15 cellular contexts compared by ENCODE assay signal in genomic region chr11:66967670-66968425, GRCh38. TPM values are rescaled to one million over a fixed set of nuclear protein-coding genes. Genes with fewer than 3 reads are reported as not detected.
A peak's percentile ranks its signal among the peaks of the same experiment; 100 is the strongest.
DNase-seq lines count a peak whose midpoint lies in the region; ATAC-seq and TF ChIP-seq lines count a peak whose summit lies in the region.
"Had no signal": no experiment of that assay in that cellular context is flagged by ENCODE, and none has a peak within 500 bp of the region (broad histone marks: within the 10 kb centered on the region; RNA-seq: fewer than 3 reads in every experiment).

No MANE protein-coding gene starts in this region.

- H3K27ac ChIP-seq in foreskin keratinocyte (peak overlapping the region; percentile 80), upper lobe of right lung (no peak overlapping the region), SJCRH30 (no peak overlapping the region)
- H3K27ac ChIP-seq: testis had no signal

- CTCF ChIA-PET in activated CD8-positive, alpha-beta memory T cell treated with anti-CD3 and anti-CD28 coated beads, Interleukin-2, amount 10 ng/mL, durations not matched to agents 7 days and 5 days (lab: Charles Lee) = no interaction called here

- H3K27me3 ChIP-seq in foreskin keratinocyte (no peaks in the 10 kb centered on the region), upper lobe of right lung (no peaks in the 10 kb centered on the region), SJCRH30 (no peaks in the 10 kb centered on the region)
- H3K27me3 ChIP-seq: testis had no signal

- H3K36me3 ChIP-seq in upper lobe of right lung = no peaks in the 10 kb centered on the region
- H3K36me3 ChIP-seq in SJCRH30 = no peaks in the 10 kb centered on the region

- no peak for DNase-seq in activated CD8-positive, alpha-beta memory T cell treated with anti-CD3 and anti-CD28 coated beads, Interleukin-2, amount 10 ng/mL, durations not matched to agents 7 days and 5 days
- no peak for DNase-seq in activated CD8-positive, alpha-beta memory T cell treated with anti-CD3 and anti-CD28 coated beads for 24 hours
- DNase-seq in activated T-helper 2 cell treated with anti-CD3 and anti-CD28 coated beads, Interferon-gamma antibody, Interleukin-2, Interleukin-4, amounts not matched to agents 10 μg/mL and 5 μg/mL and 100 μg/mL, durations not matched to agents 14 hours and 24 hours and 36 hours (ENCODE audit: low spot score) = no peak
- DNase-seq in foreskin keratinocyte = peak; percentile 89 to 94
- no peak for DNase-seq in upper lobe of right lung
- no peak for DNase-seq in SJCRH30
- DNase-seq in retina = no peak
- no peak for DNase-seq in NCI-H526 (lab: John Stamatoyannopoulos, UW)
- DNase-seq: 8988T; activated B cell treated with CpG ODN at 0.5 μM for 24 hours; natural killer cell; NK-92 treated with Interleukin-12 subunit alpha and Interleukin-12 subunit beta, amount 100 ng/mL, for 24 hours; stimulated activated CD4-positive, alpha-beta T cell treated with anti-CD3 and anti-CD28 coated beads, Interleukin-1b, Interleukin-23, amount 100 ng/mL, for 48 hours; testis had no signal

- intact Hi-C loops in activated T-helper 2 cell treated with anti-CD3 and anti-CD28 coated beads, Interferon-gamma antibody, Interleukin-2, Interleukin-4, amounts not matched to agents 10 μg/mL and 5 μg/mL and 100 μg/mL, durations not matched to agents 14 hours and 24 hours and 36 hours (cut with micrococcal nuclease) = no loop called here
- intact Hi-C loops in upper lobe of right lung (cut with DNase I) = no loop called here

- H3K36me3 Mint-ChIP-seq in activated CD8-positive, alpha-beta memory T cell treated with anti-CD3 and anti-CD28 coated beads, Interleukin-2, amount 10 ng/mL, durations not matched to agents 7 days and 5 days = peaks cover 2% of the 10 kb centered on the region
- H3K36me3 Mint-ChIP-seq in activated T-helper 2 cell treated with anti-CD3 and anti-CD28 coated beads, Interferon-gamma antibody, Interleukin-2, Interleukin-4, amounts not matched to agents 10 μg/mL and 5 μg/mL and 100 μg/mL, durations not matched to agents 14 hours and 24 hours and 36 hours (ENCODE audit: low read depth) = no peaks in the 10 kb centered on the region
- H3K36me3 Mint-ChIP-seq: activated naive CD4-positive, alpha-beta T cell treated with anti-CD3 and anti-CD28 coated beads, Interleukin-2, amount 50 U/mL, for 24 hours; natural killer cell had no signal

- H3K4me3 Mint-ChIP-seq in activated CD8-positive, alpha-beta memory T cell treated with anti-CD3 and anti-CD28 coated beads, Interleukin-2, amount 10 ng/mL, durations not matched to agents 7 days and 5 days = no peak overlapping the region
- no peak overlapping the region for H3K4me3 Mint-ChIP-seq in activated T-helper 2 cell treated with anti-CD3 and anti-CD28 coated beads, Interferon-gamma antibody, Interleukin-2, Interleukin-4, amounts not matched to agents 10 μg/mL and 5 μg/mL and 100 μg/mL, durations not matched to agents 14 hours and 24 hours and 36 hours (ENCODE audit: low read depth)
- H3K4me3 Mint-ChIP-seq: activated B cell treated with CpG ODN at 0.5 μM for 24 hours; activated naive CD4-positive, alpha-beta T cell treated with anti-CD3 and anti-CD28 coated beads, Interleukin-2, amount 50 U/mL, for 24 hours; natural killer cell had no signal

- ATAC-seq in activated CD8-positive, alpha-beta memory T cell treated with anti-CD3 and anti-CD28 coated beads, Interleukin-2, amount 10 ng/mL, durations not matched to agents 7 days and 5 days = no peak
- ATAC-seq in foreskin keratinocyte = peak; percentile 59
- peak; percentile 5 for ATAC-seq in upper lobe of right lung
- ATAC-seq: natural killer cell had no signal

- H3K9me3 Mint-ChIP-seq in activated CD8-positive, alpha-beta memory T cell treated with anti-CD3 and anti-CD28 coated beads, Interleukin-2, amount 10 ng/mL, durations not matched to agents 7 days and 5 days (ENCODE audit: low read depth) = no peaks in the 10 kb centered on the region
- no peaks in the 10 kb centered on the region for H3K9me3 Mint-ChIP-seq in activated T-helper 2 cell treated with anti-CD3 and anti-CD28 coated beads, Interferon-gamma antibody, Interleukin-2, Interleukin-4, amounts not matched to agents 10 μg/mL and 5 μg/mL and 100 μg/mL, durations not matched to agents 14 hours and 24 hours and 36 hours
- H3K9me3 Mint-ChIP-seq: activated B cell treated with CpG ODN at 0.5 μM for 24 hours; activated naive CD4-positive, alpha-beta T cell treated with anti-CD3 and anti-CD28 coated beads, Interleukin-2, amount 50 U/mL, for 24 hours; natural killer cell had no signal

- H3K4me3 ChIP-seq in upper lobe of right lung (no peak overlapping the region), SJCRH30 (no peak overlapping the region)
- H3K4me3 ChIP-seq: testis had no signal

- H3K27ac Mint-ChIP-seq in activated CD8-positive, alpha-beta memory T cell treated with anti-CD3 and anti-CD28 coated beads, Interleukin-2, amount 10 ng/mL, durations not matched to agents 7 days and 5 days = peak overlapping the region; percentile 38
- peak overlapping the region; percentile 6 for H3K27ac Mint-ChIP-seq in activated T-helper 2 cell treated with anti-CD3 and anti-CD28 coated beads, Interferon-gamma antibody, Interleukin-2, Interleukin-4, amounts not matched to agents 10 μg/mL and 5 μg/mL and 100 μg/mL, durations not matched to agents 14 hours and 24 hours and 36 hours
- H3K27ac Mint-ChIP-seq: activated B cell treated with CpG ODN at 0.5 μM for 24 hours; activated naive CD4-positive, alpha-beta T cell treated with anti-CD3 and anti-CD28 coated beads, Interleukin-2, amount 50 U/mL, for 24 hours; natural killer cell had no signal

- H3K4me1 ChIP-seq in foreskin keratinocyte (peaks cover 32% of the 10 kb centered on the region), upper lobe of right lung (peaks cover 12% of the 10 kb centered on the region), SJCRH30 (no peaks in the 10 kb centered on the region; the same call in 1 of the 2 replicates)
- H3K4me1 ChIP-seq: testis had no signal

- H3K4me1 Mint-ChIP-seq in activated CD8-positive, alpha-beta memory T cell treated with anti-CD3 and anti-CD28 coated beads, Interleukin-2, amount 10 ng/mL, durations not matched to agents 7 days and 5 days = peaks cover 24% of the 10 kb centered on the region
- peaks cover 22% of the 10 kb centered on the region for H3K4me1 Mint-ChIP-seq in activated T-helper 2 cell treated with anti-CD3 and anti-CD28 coated beads, Interferon-gamma antibody, Interleukin-2, Interleukin-4, amounts not matched to agents 10 μg/mL and 5 μg/mL and 100 μg/mL, durations not matched to agents 14 hours and 24 hours and 36 hours (ENCODE audit: low read depth)
- H3K4me1 Mint-ChIP-seq: activated B cell treated with CpG ODN at 0.5 μM for 24 hours, natural killer cell had no signal

- peaks cover 6% of the 10 kb centered on the region for H3K27me3 Mint-ChIP-seq in activated CD8-positive, alpha-beta memory T cell treated with anti-CD3 and anti-CD28 coated beads, Interleukin-2, amount 10 ng/mL, durations not matched to agents 7 days and 5 days
- H3K27me3 Mint-ChIP-seq in activated T-helper 2 cell treated with anti-CD3 and anti-CD28 coated beads, Interferon-gamma antibody, Interleukin-2, Interleukin-4, amounts not matched to agents 10 μg/mL and 5 μg/mL and 100 μg/mL, durations not matched to agents 14 hours and 24 hours and 36 hours (ENCODE audit: low read depth) = peaks cover 3% of the 10 kb centered on the region

- H3K9me3 ChIP-seq in upper lobe of right lung (no peaks in the 10 kb centered on the region), SJCRH30 (replicated peaks) (no peaks in the 10 kb centered on the region)
- H3K9me3 ChIP-seq: testis had no signal

- TF ChIP-seq CTCF in foreskin keratinocyte (conservative IDR thresholded peaks at IDR 0.05) = no peak
- TF ChIP-seq CTCF in upper lobe of right lung (IDR thresholded peaks at IDR 0.05) = no peak

RNA-seq across cellular contexts. Expression of gene C11orf86, which starts 7.3 kb away (rescaled TPM):
- total RNA-seq in activated CD8-positive, alpha-beta memory T cell treated with anti-CD3 and anti-CD28 coated beads, Interleukin-2, amount 10 ng/mL, durations not matched to agents 7 days and 5 days = not detected
- not detected in 2 replicates for total RNA-seq in activated T-helper 2 cell treated with anti-CD3 and anti-CD28 coated beads, Interferon-gamma antibody, Interleukin-2, Interleukin-4, amounts not matched to agents 10 μg/mL and 5 μg/mL and 100 μg/mL, durations not matched to agents 14 hours and 24 hours and 36 hours
- total RNA-seq in foreskin keratinocyte (not detected in 2 replicates), upper lobe of right lung (not detected)
- not detected in 2 replicates for polyA plus RNA-seq in foreskin keratinocyte
- total RNA-seq in SJCRH30 (2014; rRNA removed; shearing (Covaris generic)) = not detected in 2 replicates
- total RNA-seq: activated B cell treated with CpG ODN at 0.5 μM for 24 hours, natural killer cell had no signal

RNA-seq across cellular contexts. Expression of gene PC, which starts 9.7 kb away (rescaled TPM):
- total RNA-seq in activated CD8-positive, alpha-beta memory T cell treated with anti-CD3 and anti-CD28 coated beads, Interleukin-2, amount 10 ng/mL, durations not matched to agents 7 days and 5 days = 10 to 100 TPM; 10.1 to 11.3 TPM
- 15.4 and 18.0 TPM in 2 replicates for total RNA-seq in activated T-helper 2 cell treated with anti-CD3 and anti-CD28 coated beads, Interferon-gamma antibody, Interleukin-2, Interleukin-4, amounts not matched to agents 10 μg/mL and 5 μg/mL and 100 μg/mL, durations not matched to agents 14 hours and 24 hours and 36 hours
- 40.2 and 41.3 TPM in 2 replicates for total RNA-seq in foreskin keratinocyte
- 44.9 and 46.0 TPM in 2 replicates for polyA plus RNA-seq in foreskin keratinocyte
- 12.7 TPM for total RNA-seq in upper lobe of right lung
- total RNA-seq in SJCRH30 (2014; rRNA removed; shearing (Covaris generic)) = 19.9 and 22.9 TPM in 2 replicates

RNA-seq across cellular contexts. Expression of gene SYT12, which starts 55.1 kb away (rescaled TPM):
- not detected for total RNA-seq in activated CD8-positive, alpha-beta memory T cell treated with anti-CD3 and anti-CD28 coated beads, Interleukin-2, amount 10 ng/mL, durations not matched to agents 7 days and 5 days
- not detected in 2 replicates for total RNA-seq in activated T-helper 2 cell treated with anti-CD3 and anti-CD28 coated beads, Interferon-gamma antibody, Interleukin-2, Interleukin-4, amounts not matched to agents 10 μg/mL and 5 μg/mL and 100 μg/mL, durations not matched to agents 14 hours and 24 hours and 36 hours
- total RNA-seq in foreskin keratinocyte (0.10 and 0.25 TPM in 2 replicates), upper lobe of right lung (not detected)
- polyA plus RNA-seq in foreskin keratinocyte = 0.09 and 0.11 TPM in 2 replicates
- 0.06 and 0.13 TPM in 2 replicates for total RNA-seq in SJCRH30 (2014; rRNA removed; shearing (Covaris generic))
- total RNA-seq: activated B cell treated with CpG ODN at 0.5 μM for 24 hours, natural killer cell had no signal

Comparison
In these comparisons a context has a peak if more than half of its experiments do, and no peak if none do; other contexts are left out.
1. DNase-seq: peak in foreskin keratinocyte (2 of 2); none in activated CD8-positive, alpha-beta memory T cell treated with anti-CD3 and anti-CD28 coated beads, Interleukin-2, amount 10 ng/mL, durations not matched to agents 7 days and 5 days (single experiment), activated CD8-positive, alpha-beta memory T cell treated with anti-CD3 and anti-CD28 coated beads for 24 hours (single experiment), activated T-helper 2 cell treated with anti-CD3 and anti-CD28 coated beads, Interferon-gamma antibody, Interleukin-2, Interleukin-4, amounts not matched to agents 10 μg/mL and 5 μg/mL and 100 μg/mL, durations not matched to agents 14 hours and 24 hours and 36 hours (single experiment), upper lobe of right lung (single experiment), SJCRH30 (0 of 2), retina (single experiment) and NCI-H526 (0 of 2).